Comparison of ENCODE assay signal across 20 cellular contexts in genomic region chr5:88748670-88749069, GRCh38.
DNase-seq lines count a peak whose midpoint lies in the region; ATAC-seq and FAIRE-seq lines count a peak whose summit lies in the region.
"Had no signal": no experiment of that assay in that cellular context is flagged by ENCODE, and none has a peak within 500 bp of the region (broad histone marks: within the 10 kb centered on the region; RNA-seq: fewer than 3 reads in every experiment).

No MANE protein-coding gene starts in this region.

- DNase-seq in RCC 7860 (ENCODE audit: low spot score), result no peak
- peak; percentile 20 for DNase-seq in left kidney (ENCODE audit: low read depth, low spot score)
- DNase-seq in stimulated activated naive B cell treated with anti-CD40 and anti-IgM and Interleukin-4, amounts not matched to agents 10 μg/mL and 1 μg/mL and 100 μg/mL, for 72 hours, result no peak
- DNase-seq in COLO829 (ENCODE audit: low spot score), result no peak
- no peak for DNase-seq in dedifferentiated amniotic fluid mesenchymal stem cell (ENCODE audit: extremely low spot score)
- DNase-seq: CD4-positive, CD25-positive, alpha-beta regulatory T cell; DMS79 treated with DMSO at 0.1 percent for 48 hours; NCI-H1105; NCI-H1694; NCI-H2107; NCI-H2227 treated with DMSO at 0.1 percent for 48 hours; NCI-H524 treated with DMSO at 0.1 percent for 48 hours; Peyer's patch; Right ventricle myocardium superior had no signal

- no peak overlapping the region for H3K4me3 Mint-ChIP-seq in stimulated activated naive B cell treated with anti-CD40 and anti-IgM and Interleukin-4, amounts not matched to agents 10 μg/mL and 1 μg/mL and 100 μg/mL, for 72 hours
- H3K4me3 Mint-ChIP-seq: CD4-positive, CD25-positive, alpha-beta regulatory T cell; GM23338 had no signal

- peaks cover 40 to 72% of the 10 kb centered on the region in 2 donors for H3K36me3 Mint-ChIP-seq in stimulated activated naive B cell treated with anti-CD40 and anti-IgM and Interleukin-4, amounts not matched to agents 10 μg/mL and 1 μg/mL and 100 μg/mL, for 72 hours
- H3K36me3 Mint-ChIP-seq: CD4-positive, CD25-positive, alpha-beta regulatory T cell had no signal

- no peaks in the 10 kb centered on the region for H3K27me3 Mint-ChIP-seq in stimulated activated naive B cell treated with anti-CD40 and anti-IgM and Interleukin-4, amounts not matched to agents 10 μg/mL and 1 μg/mL and 100 μg/mL, for 72 hours

- no peaks in the 10 kb centered on the region for H3K9me3 Mint-ChIP-seq in stimulated activated naive B cell treated with anti-CD40 and anti-IgM and Interleukin-4, amounts not matched to agents 10 μg/mL and 1 μg/mL and 100 μg/mL, for 72 hours
- H3K9me3 Mint-ChIP-seq: GM23338 had no signal

- no peak for ATAC-seq in stimulated activated naive B cell treated with anti-CD40 and anti-IgM and Interleukin-4, amounts not matched to agents 10 μg/mL and 1 μg/mL and 100 μg/mL, for 72 hours (replicated peaks)
- ATAC-seq in GM21717 (IDR thresholded peaks at IDR 0.05; ENCODE audit: unreplicated experiment), result no peak
- ATAC-seq: GM23338, HCT116 had no signal

- peak; percentile 71 for FAIRE-seq in RCC 7860 (lab: Jason Lieb, UNC)
- FAIRE-seq: D721Med had no signal

- peaks cover 24 to 41% of the 10 kb centered on the region in 2 donors for H3K4me1 Mint-ChIP-seq in stimulated activated naive B cell treated with anti-CD40 and anti-IgM and Interleukin-4, amounts not matched to agents 10 μg/mL and 1 μg/mL and 100 μg/mL, for 72 hours
- H3K4me1 Mint-ChIP-seq: GM23338 had no signal

- peak overlapping the region; percentile 65 for H3K27ac Mint-ChIP-seq in stimulated activated naive B cell treated with anti-CD40 and anti-IgM and Interleukin-4, amounts not matched to agents 10 μg/mL and 1 μg/mL and 100 μg/mL, for 72 hours
- H3K27ac Mint-ChIP-seq: CD4-positive, CD25-positive, alpha-beta regulatory T cell; GM23338 had no signal

- peak overlapping the region; percentile 43; the same call in 1 of the 2 replicates for H3K4me3 ChIP-seq in GM08714 (ENCODE audit: low read length)
- H3K4me3 ChIP-seq: GM23338, Peyer's patch, SK-N-MC had no signal
